Comparison of ENCODE assay signal across 8 cellular contexts in genomic region chr10:63629363-63630084, GRCh38.
A peak's percentile ranks its signal among the peaks of the same experiment; 100 is the strongest.
DNase-seq lines count a peak whose midpoint lies in the region; ATAC-seq lines count a peak whose summit lies in the region.

No MANE protein-coding gene starts in this region.

- DNase-seq in COR-L47 (lab: John Stamatoyannopoulos, UW) = peak; percentile 99
- DNase-seq in HT-29 (ENCODE audit: low spot score) = peak; percentile 98
- peak; percentile 83 to 89 for DNase-seq in NOMO-1 (lab: John Stamatoyannopoulos, UW; ENCODE audit: unreplicated experiment in 2 of 2)
- DNase-seq in activated T-cell treated with anti-CD3 and anti-CD28 coated beads for 1 hour (ENCODE audit: low read depth) = peak; percentile 67
- DNase-seq in epidermal melanocyte (ENCODE audit: insufficient read length, low spot score) = peak; percentile 62
- DNase-seq in middle frontal gyrus (ENCODE audit: extremely low spot score, low spot score) = peak; percentile 88
- peak; percentile 57 to 64 for DNase-seq in stimulated activated CD8-positive, alpha-beta memory T cell treated with anti-CD3 and anti-CD28 coated beads, Interleukin-2, amount 100 ng/mL, for 1 hour (ENCODE audit: low read depth in 2 of 2)

- ATAC-seq in GM21360 (IDR thresholded peaks at IDR 0.05; ENCODE audit: unreplicated experiment) = peak; percentile 48

Comparison
In these comparisons a context has a peak if more than half of its experiments do, and no peak if none do; other contexts are left out.
1. Peak in every context shown above with its lines: DNase-seq and ATAC-seq.